31 cellular contexts compared by ENCODE assay signal in the genomic region with DNA sequence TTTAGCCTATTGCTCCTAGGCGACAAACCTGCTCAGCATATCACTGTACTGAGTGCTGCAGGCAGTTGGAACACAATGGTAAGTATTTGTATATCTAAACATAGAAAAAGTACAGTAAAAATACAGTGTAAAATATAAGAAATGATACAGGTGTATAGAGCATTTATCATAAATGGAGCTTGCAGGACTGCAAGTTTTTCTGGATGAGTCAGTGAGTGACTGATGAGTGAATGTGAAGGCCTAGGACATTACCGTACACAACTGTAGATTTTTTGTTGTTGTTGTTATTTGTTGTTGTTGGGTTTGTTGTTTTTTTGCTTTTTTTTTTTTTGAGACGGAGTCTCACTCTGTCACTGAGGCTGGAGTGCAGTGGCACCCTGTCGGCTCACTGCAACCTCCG.
"Had no signal": no experiment of that assay in that cellular context is flagged by ENCODE, and none has a peak within 500 bp of the region (broad histone marks: within the 10 kb centered on the region; RNA-seq: fewer than 3 reads in every experiment).

No MANE protein-coding gene starts in this region.

- ATAC-seq: activated CD4-positive, alpha-beta T cell treated with anti-CD3 and anti-CD28 coated beads for 36 hours; activated CD8-positive, alpha-beta memory T cell treated with anti-CD3 and anti-CD28 coated beads, Interleukin-2, amount 10 ng/mL, durations not matched to agents 7 days and 5 days; activated CD8-positive, alpha-beta T cell treated with anti-CD3 and anti-CD28 coated beads, Interleukin-2, amount 10 ng/mL, durations not matched to agents 7 days and 5 days; activated naive CD8-positive, alpha-beta T cell treated with anti-CD3 and anti-CD28 coated beads, Interleukin-2, amount 50 U/mL, for 24 hours; effector memory CD8-positive, alpha-beta T cell; gastroesophageal sphincter; heart right ventricle; T-helper 17 cell had no signal

- H3K79me2 ChIP-seq: hepatocyte had no signal

- DNase-seq: activated CD4-positive, alpha-beta memory T cell treated with anti-CD3 and anti-CD28 coated beads for 36 hours; activated CD4-positive, alpha-beta T cell treated with anti-CD3 and anti-CD28 coated beads for 36 hours; activated CD4-positive, alpha-beta T cell treated with anti-CD3 and anti-CD28 coated beads, Interleukin-2, amount 10 ng/mL, durations not matched to agents 24 days and 14 days; activated CD4-positive, CD25-positive, alpha-beta regulatory T cell; activated CD4-positive, CD25-positive, alpha-beta regulatory T cell treated with anti-CD3 and anti-CD28 coated beads, Interleukin-2, amount 50 U/mL, for 72 hours; activated CD8-positive, alpha-beta memory T cell treated with anti-CD3 and anti-CD28 coated beads, Interleukin-2, amount 10 ng/mL, durations not matched to agents 7 days and 5 days; activated CD8-positive, alpha-beta memory T cell treated with anti-CD3 and anti-CD28 coated beads, Interleukin-2, amount 50 U/mL, for 4 hours; activated CD8-positive, alpha-beta T cell treated with anti-CD3 and anti-CD28 coated beads, Interleukin-2, amount 10 ng/mL, durations not matched to agents 7 days and 5 days; activated effector memory CD4-positive, alpha-beta T cell treated with anti-CD3 and anti-CD28 coated beads, Interleukin-2, amount 50 U/mL, for 16 hours; activated naive CD4-positive, alpha-beta T cell treated with anti-CD3 and anti-CD28 coated beads for 36 hours; activated naive CD8-positive, alpha-beta T cell treated with anti-CD3 and anti-CD28 coated beads for 36 hours; activated naive CD8-positive, alpha-beta T cell treated with anti-CD3 and anti-CD28 coated beads, Interleukin-2, amount 50 U/mL, for 24 hours; activated T-cell treated with anti-CD3 and anti-CD28 coated beads, Interleukin-2, amount 50 U/mL, for 1 hour; activated T-cell treated with anti-CD3 and anti-CD28 coated beads, Interleukin-2, amount 50 U/mL, for 48 hours; adrenal gland; brain microvascular endothelial cell; caudate nucleus; cortex of kidney; dermis blood vessel endothelial cell; effector CD4-positive, alpha-beta T cell; effector memory CD8-positive, alpha-beta T cell; esophagus squamous epithelium; foreskin melanocyte; heart right ventricle; T-helper 17 cell; T1000 had no signal

- H3K36me3 ChIP-seq: adrenal gland, brain microvascular endothelial cell, esophagus squamous epithelium had no signal

- H3K4me2 ChIP-seq: hepatocyte had no signal

- H3K27me3 ChIP-seq: adrenal gland, brain microvascular endothelial cell, esophagus squamous epithelium, gastroesophageal sphincter, heart right ventricle, hepatocyte had no signal

- H3K4me3 ChIP-seq: adrenal gland, esophagus squamous epithelium, gastroesophageal sphincter, heart right ventricle, hepatocyte had no signal

- H3K4me1 ChIP-seq: adrenal gland, esophagus squamous epithelium, gastroesophageal sphincter, heart right ventricle had no signal

- H3K9me3 ChIP-seq: adrenal gland, esophagus squamous epithelium, gastroesophageal sphincter had no signal

- H2AFZ ChIP-seq: hepatocyte had no signal

- FAIRE-seq: astrocyte, colon had no signal

- H3K27ac ChIP-seq: adrenal gland, brain microvascular endothelial cell, epithelial cell of prostate, esophagus squamous epithelium, gastroesophageal sphincter, heart right ventricle, hepatocyte had no signal
